8 cellular contexts compared by ENCODE assay signal in genomic region chr15:76309561-76310330, GRCh38. TPM values are rescaled to one million over a fixed set of nuclear protein-coding genes. Genes with fewer than 3 reads are reported as not detected.
A peak's percentile ranks its signal among the peaks of the same experiment; 100 is the strongest.
DNase-seq lines count a peak whose midpoint lies in the region; ATAC-seq and TF ChIP-seq lines count a peak whose summit lies in the region.

No MANE protein-coding gene starts in this region.

- CTCF ChIA-PET in activated CD4-positive, alpha-beta T cell treated with anti-CD3 and anti-CD28 coated beads for 36 hours (lab: Charles Lee): no interaction called here
- CTCF ChIA-PET in PC-9 (lab: Charles Lee): interaction anchor here (0.7 kb wide), 1 partner anchor 508 kb away, joined by 7 read pairs; no protein-coding TSS in a partner anchor

- no peak overlapping the region for H2AFZ ChIP-seq in PC-9
- H2AFZ ChIP-seq in fibroblast of lung (ENCODE audit: low read length): no peak overlapping the region

- H3K36me3 Mint-ChIP-seq in activated CD4-positive, alpha-beta T cell treated with anti-CD3 and anti-CD28 coated beads for 36 hours (ENCODE audit: low read depth): peaks cover 8% of the 10 kb centered on the region

- H3K4me2 ChIP-seq in PC-9 (peak overlapping the region; percentile 99), fibroblast of lung (ENCODE audit: extremely low read depth, insufficient read depth, low read length) (peak overlapping the region; percentile 64)

- H3K79me2 ChIP-seq in PC-9 (ENCODE audit: low read depth) (peaks cover 64% of the 10 kb centered on the region), fibroblast of lung (ENCODE audit: control insufficient read depth, insufficient read depth, low read length) (peaks cover 45% of the 10 kb centered on the region)

- POLR2A ChIA-PET in activated CD4-positive, alpha-beta T cell treated with anti-CD3 and anti-CD28 coated beads for 36 hours (lab: Charles Lee): interaction anchor here (0.6 kb wide), 1 partner anchor 858 kb away, joined by 3 read pairs; no protein-coding TSS in a partner anchor
- POLR2A ChIA-PET in PC-9 (lab: Charles Lee; ENCODE audit: unreplicated experiment): interaction anchor here (0.6 to 0.7 kb wide), 2 partner anchors 36 to 39 kb away, joined by 5 to 6 read pairs; no protein-coding TSS in a partner anchor

- H3K9me2 ChIP-seq in PC-9 (ENCODE audit: insufficient read depth): no peaks in the 10 kb centered on the region

- H3K9me3 ChIP-seq in PC-9 (ENCODE audit: insufficient read depth, low read depth): no peaks in the 10 kb centered on the region
- H3K9me3 ChIP-seq in fibroblast of lung (ENCODE audit: control insufficient read depth, insufficient read depth, low read depth, low read length): no peaks in the 10 kb centered on the region
- no peaks in the 10 kb centered on the region for H3K9me3 ChIP-seq in skeletal muscle tissue (ENCODE audit: control insufficient read depth in 3 of 3, low read length in 3 of 3)

- no peaks in the 10 kb centered on the region for H3K27me3 ChIP-seq in PC-9 (ENCODE audit: insufficient read depth, low read depth)
- H3K27me3 ChIP-seq in fibroblast of lung (ENCODE audit: control insufficient read depth, insufficient read depth, low read length): no peaks in the 10 kb centered on the region
- no peaks in the 10 kb centered on the region for H3K27me3 ChIP-seq in skeletal muscle tissue (ENCODE audit: control insufficient read depth in 3 of 3, insufficient read depth in 3 of 3, low read length in 3 of 3)

- H3K27ac ChIP-seq in PC-9: 0 out of 2 replicates have a peak overlapping the region, but pooled peaks have one; percentile 98
- no peak overlapping the region for H3K27ac ChIP-seq in fibroblast of lung (ENCODE audit: insufficient read depth, low read length)
- H3K27ac ChIP-seq in skeletal muscle tissue (ENCODE audit: low read depth, low read length): no peak overlapping the region

- H4K20me1 ChIP-seq in PC-9 (ENCODE audit: insufficient read depth): peaks cover 31% of the 10 kb centered on the region
- H4K20me1 ChIP-seq in fibroblast of lung (ENCODE audit: control insufficient read depth, extremely low read depth, insufficient read depth, low read length): no peaks in the 10 kb centered on the region

- H3F3A ChIP-seq in PC-9 (ENCODE audit: insufficient read depth, low read depth): peaks cover 32% of the 10 kb centered on the region

- no peak overlapping the region for H3K9ac ChIP-seq in fibroblast of lung (ENCODE audit: insufficient read depth, low read length)
- peak overlapping the region in 2 of 3 donors; percentile 97 for H3K9ac ChIP-seq in skeletal muscle tissue (ENCODE audit: low read depth in 1 of 3, low read length in 3 of 3)

- H3K36me3 ChIP-seq in PC-9 (ENCODE audit: low read depth) (peaks cover 16% of the 10 kb centered on the region; the same call in 1 of the 2 replicates), fibroblast of lung (ENCODE audit: control insufficient read depth, insufficient read depth, low read length) (no peaks in the 10 kb centered on the region), skeletal muscle tissue (ENCODE audit: control insufficient read depth in 3 of 3, insufficient read depth in 3 of 3, low read length in 3 of 3) (no peaks in the 10 kb centered on the region)

- ATAC-seq in activated CD4-positive, alpha-beta T cell treated with anti-CD3 and anti-CD28 coated beads for 36 hours: no peak

- H3K4me3 Mint-ChIP-seq in activated CD4-positive, alpha-beta T cell treated with anti-CD3 and anti-CD28 coated beads for 36 hours: peak overlapping the region; percentile 87

- intact Hi-C loops in activated CD4-positive, alpha-beta T cell treated with anti-CD3 and anti-CD28 coated beads for 36 hours (cut with DNase I, micrococcal nuclease): loop anchor here in 1 of 2 experiments (2.0 to 5.0 kb wide), 2 partner anchors 467 to 595 kb away; partner anchors contain the start of genes SCAPER and UBE2Q2
- intact Hi-C loops in PC-9 (cut with micrococcal nuclease; ENCODE audit: unreplicated experiment): loop anchor here (5.0 kb wide), 1 partner anchor 38 kb away; no protein-coding TSS in a partner anchor

- H3K4me1 Mint-ChIP-seq in activated CD4-positive, alpha-beta T cell treated with anti-CD3 and anti-CD28 coated beads for 36 hours: peaks cover 33% of the 10 kb centered on the region

- peaks cover 51% of the 10 kb centered on the region for H3K4me1 ChIP-seq in PC-9 (replicated peaks; ENCODE audit: insufficient read depth)
- H3K4me1 ChIP-seq in fibroblast of lung (ENCODE audit: control insufficient read depth, extremely low read depth, insufficient read depth, low read length): no peaks in the 10 kb centered on the region
- H3K4me1 ChIP-seq in skeletal muscle tissue (ENCODE audit: control insufficient read depth in 3 of 3, insufficient read depth in 3 of 3, low read length in 3 of 3): peaks cover 6 to 15% (median 12%) of the 10 kb centered on the region in 3 donors

- H3K27me3 Mint-ChIP-seq in activated CD4-positive, alpha-beta T cell treated with anti-CD3 and anti-CD28 coated beads for 36 hours: no peaks in the 10 kb centered on the region

- H3K4me3 ChIP-seq in PC-9 (peak overlapping the region; percentile 94), fibroblast of lung (replicated peaks in 1 of 4; ENCODE audit: control extremely low read depth in 1 of 4, insufficient read depth in 1 of 4, low read depth in 3 of 4, low read length in 4 of 4) (peak overlapping the region; percentile 82 to 95 (median 88)), skeletal muscle tissue (ENCODE audit: low read length in 3 of 3) (peak overlapping the region in 2 of 3 donors; percentile 91 to 92)

- no peak for TF ChIP-seq CTCF in PC-9 (conservative IDR thresholded peaks at IDR 0.05)
- TF ChIP-seq CTCF in fibroblast of lung (conservative IDR thresholded peaks at IDR 0.05 in 1 of 2, IDR thresholded peaks at IDR 0.05 in 1 of 2; ENCODE audit: low read depth in 1 of 2, low read length in 2 of 2): no peak

- no peaks in the 10 kb centered on the region for H3K9me3 Mint-ChIP-seq in activated CD4-positive, alpha-beta T cell treated with anti-CD3 and anti-CD28 coated beads for 36 hours (ENCODE audit: low read depth)

- no TSS peak for BruUV-seq in PC-9 (replicated peaks; lab: Mats Ljungman, UMichigan)

- DNase-seq in activated CD4-positive, alpha-beta T cell treated with anti-CD3 and anti-CD28 coated beads for 36 hours: no peak
- no peak for DNase-seq in activated CD4-positive, alpha-beta T cell treated with anti-CD3 and anti-CD28 coated beads, Interleukin-2, amount 50 U/mL, for 1 hour
- no peak for DNase-seq in PC-9
- peak in 1 of 2 donors; percentile 25 for DNase-seq in fibroblast of lung (ENCODE audit: low read depth in 2 of 2)
- no peak for DNase-seq in COLO668 (lab: John Stamatoyannopoulos, UW; ENCODE audit: unreplicated experiment)
- DNase-seq in GM19240 (ENCODE audit: insufficient read length, low spot score): no peak
- DNase-seq in Ammon's horn (ENCODE audit: low spot score): no peak

- peak overlapping the region; percentile 47 for H3K27ac Mint-ChIP-seq in activated CD4-positive, alpha-beta T cell treated with anti-CD3 and anti-CD28 coated beads for 36 hours

RNA-seq across cellular contexts. Expression of gene ETFA, which starts 1.5 kb away (rescaled TPM):
- total RNA-seq in activated CD4-positive, alpha-beta T cell treated with anti-CD3 and anti-CD28 coated beads for 36 hours: 100 to 1,000 TPM; 100 to 136 TPM
- 158 and 187 TPM in 2 replicates for total RNA-seq in PC-9 (2021)
- 106 and 129 TPM in 2 replicates for total RNA-seq in fibroblast of lung
- polyA plus RNA-seq in fibroblast of lung: 139 and 161 TPM in 2 replicates
- polyA plus RNA-seq in fibroblast of lung (2012): 125 and 126 TPM in 2 replicates
- polyA minus RNA-seq in fibroblast of lung (ENCODE audit: low replicate concordance): 18.1 and 21.2 TPM in 2 replicates
- total RNA-seq in skeletal muscle tissue: 129 TPM

RNA-seq across cellular contexts. Expression of gene ISL2, which starts 26.8 kb away (rescaled TPM):
- total RNA-seq in activated CD4-positive, alpha-beta T cell treated with anti-CD3 and anti-CD28 coated beads for 36 hours: under 1 TPM in 1 of 2 experiments, not detected in 1; 0.25 TPM
- total RNA-seq in PC-9 (2021) (0.24 and 0.63 TPM in 2 replicates), fibroblast of lung (0.17 and 0.26 TPM in 2 replicates), skeletal muscle tissue (not detected)
- polyA plus RNA-seq in fibroblast of lung: 0.02 and 0.03 TPM in 2 replicates
- 0.12 TPM in 1 of 2 replicates, not detected in the other for polyA plus RNA-seq in fibroblast of lung (2012)
- polyA minus RNA-seq in fibroblast of lung (ENCODE audit: low replicate concordance): not detected in 2 replicates
